8 cellular contexts compared by ENCODE assay signal in the genomic region with DNA sequence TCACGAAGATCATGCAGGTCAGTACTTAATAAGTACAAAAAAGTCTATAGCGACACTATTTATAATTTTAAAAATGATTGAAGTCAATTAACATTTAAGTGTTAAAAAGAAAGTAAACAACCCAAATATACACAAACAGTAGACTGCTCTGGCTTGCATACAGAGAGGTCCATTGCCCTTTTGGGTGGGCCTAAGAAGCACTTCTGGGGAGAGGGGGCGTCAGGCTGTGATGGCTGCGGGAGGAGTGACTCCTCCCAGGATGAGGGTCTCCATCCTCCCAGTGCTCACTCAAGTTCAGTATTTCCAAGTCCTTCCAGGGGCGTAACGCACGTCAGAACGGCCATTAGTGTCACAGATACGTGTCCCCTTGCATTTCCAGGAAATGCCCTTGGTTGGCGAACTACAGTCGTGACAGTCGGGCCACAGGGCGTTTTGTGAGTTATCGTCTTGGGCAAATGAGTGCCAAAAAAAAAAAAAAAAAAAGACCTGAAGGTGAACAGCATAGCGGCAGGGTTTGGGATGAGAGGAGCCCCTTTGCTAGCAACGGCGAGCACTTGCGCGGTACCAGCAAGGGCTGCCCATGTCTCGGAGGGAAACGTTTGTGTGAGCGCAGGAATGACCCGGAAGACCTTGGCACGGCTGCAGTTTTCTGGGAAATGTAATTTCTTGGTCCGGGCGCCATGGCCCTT. TPM values are rescaled to one million over a fixed set of nuclear protein-coding genes. Genes with fewer than 3 reads are reported as not detected.
DNase-seq lines count a peak whose midpoint lies in the region; ATAC-seq and FAIRE-seq lines count a peak whose summit lies in the region.

A gene with protein sequence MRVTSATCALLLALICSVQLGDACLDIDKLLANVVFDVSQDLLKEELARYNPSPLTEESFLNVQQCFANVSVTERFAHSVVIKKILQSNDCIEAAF (minus strand): TSS at position 463 of the 689 bp plus-strand sequence. CDS start 82,596 bp downstream, outside the sequence.

- intact Hi-C loops in naive thymus-derived CD4-positive, alpha-beta T cell (cut with micrococcal nuclease) = loop anchor here (1.0 to 5.0 kb wide), 12 partner anchors 10 to 1500 kb away; partner anchors contain the start of genes ZNF599 (in 2 of the 2), CEBPG (in 1 of the 2), FXYD7 (in 1 of the 2) and LIN37 (in 1 of the 2)

- peak in 2 of 3 donors; percentile 68 to 94 for DNase-seq in CD4-positive, CD25-positive, alpha-beta regulatory T cell
- peak; percentile 41 for DNase-seq in GM19239 (ENCODE audit: insufficient read length, low spot score)
- DNase-seq in NCI-H446 (lab: John Stamatoyannopoulos, UW) = peak; percentile 89 to 93
- DNase-seq in activated CD4-positive, alpha-beta T cell treated with anti-CD3 and anti-CD28 coated beads, Interleukin-2, amount 50 U/mL, for 4 hours = peak; percentile 69 to 73
- DNase-seq in naive thymus-derived CD4-positive, alpha-beta T cell = peak in 1 of 9 donors; percentile 79
- DNase-seq in ureter (ENCODE audit: low spot score) = peak; percentile 85

- FAIRE-seq in GM19239 (lab: Jason Lieb, UNC) = no peak

- peaks cover 23% of the 10 kb centered on the region for H3K27me3 Mint-ChIP-seq in CD4-positive, CD25-positive, alpha-beta regulatory T cell
- peaks cover 9 to 19% (median 13%) of the 10 kb centered on the region in 5 donors for H3K27me3 Mint-ChIP-seq in naive thymus-derived CD4-positive, alpha-beta T cell

- H3K36me3 Mint-ChIP-seq in CD4-positive, CD25-positive, alpha-beta regulatory T cell = peaks cover 26% of the 10 kb centered on the region
- peaks cover 20 to 56% (median 47%) of the 10 kb centered on the region in 5 donors for H3K36me3 Mint-ChIP-seq in naive thymus-derived CD4-positive, alpha-beta T cell

- H3K27me3 ChIP-seq in CD4-positive, CD25-positive, alpha-beta regulatory T cell (ENCODE audit: control insufficient read depth, insufficient read depth, low read length) = peaks cover 6% of the 10 kb centered on the region
- H3K27me3 ChIP-seq in naive thymus-derived CD4-positive, alpha-beta T cell (ENCODE audit: control insufficient read depth in 2 of 2, insufficient read depth in 2 of 2, low read length in 2 of 2) = no peaks in the 10 kb centered on the region

- peaks cover 15 to 18% of the 10 kb centered on the region in 2 experiments for H3K9me3 ChIP-seq in CD4-positive, CD25-positive, alpha-beta regulatory T cell (ENCODE audit: control insufficient read depth in 2 of 2, low read length in 2 of 2)
- H3K9me3 ChIP-seq in naive thymus-derived CD4-positive, alpha-beta T cell (ENCODE audit: control insufficient read depth in 2 of 3, low read length in 3 of 3) = peaks cover 0 to 6% (median 3%) of the 10 kb centered on the region in 3 experiments

- H3K4me3 ChIP-seq in CD4-positive, CD25-positive, alpha-beta regulatory T cell (ENCODE audit: low read depth, low read length) = peak within 1 kb of the TSS; percentile 89
- H3K4me3 ChIP-seq in naive thymus-derived CD4-positive, alpha-beta T cell (ENCODE audit: low read length) = peak within 1 kb of the TSS; percentile 93

- peaks cover 25% of the 10 kb centered on the region for H3K36me3 ChIP-seq in CD4-positive, CD25-positive, alpha-beta regulatory T cell (ENCODE audit: control insufficient read depth, insufficient read depth, low read length)
- peaks cover 6 to 29% (median 7%) of the 10 kb centered on the region in 3 experiments for H3K36me3 ChIP-seq in naive thymus-derived CD4-positive, alpha-beta T cell (ENCODE audit: control insufficient read depth in 2 of 3, insufficient read depth in 3 of 3, low read length in 3 of 3)

- peak within 1 kb of the TSS; percentile 96 to 100 (median 97) for H3K27ac Mint-ChIP-seq in CD4-positive, CD25-positive, alpha-beta regulatory T cell
- H3K27ac Mint-ChIP-seq in naive thymus-derived CD4-positive, alpha-beta T cell = peak within 1 kb of the TSS; percentile 94 to 100 (median 99)

- peak; percentile 71 to 73 for ATAC-seq in CD4-positive, CD25-positive, alpha-beta regulatory T cell (ENCODE audit: low read depth in 2 of 2)
- peak; percentile 37 for ATAC-seq in HG03342 (IDR thresholded peaks at IDR 0.05; ENCODE audit: unreplicated experiment)
- peak; percentile 68 for ATAC-seq in esophagus mucosa
- peak; percentile 81 for ATAC-seq in naive thymus-derived CD4-positive, alpha-beta T cell

- peaks cover 8 to 44% (median 23%) of the 10 kb centered on the region in 4 donors for H3K4me1 Mint-ChIP-seq in CD4-positive, CD25-positive, alpha-beta regulatory T cell
- H3K4me1 Mint-ChIP-seq in naive thymus-derived CD4-positive, alpha-beta T cell = peaks cover 20 to 56% (median 35%) of the 10 kb centered on the region in 7 donors

- H3K9me3 Mint-ChIP-seq in CD4-positive, CD25-positive, alpha-beta regulatory T cell = peaks cover 4 to 28% (median 14%) of the 10 kb centered on the region in 7 donors
- H3K9me3 Mint-ChIP-seq in naive thymus-derived CD4-positive, alpha-beta T cell = peaks cover 6 to 44% (median 25%) of the 10 kb centered on the region in 11 donors

- POLR2A ChIA-PET in naive thymus-derived CD4-positive, alpha-beta T cell (lab: Charles Lee) = interaction anchor here (0.6 to 2.5 kb wide), 7 partner anchors 15 to 1538 kb away, joined by 3 to 17 read pairs (median 3); partner anchors contain the start of genes ZNF146, ZNF181, ZNF565 and ZNF792

- H3K27ac ChIP-seq in CD4-positive, CD25-positive, alpha-beta regulatory T cell (ENCODE audit: insufficient read depth, low read length, poor library complexity, severe bottlenecking) = peak within 1 kb of the TSS; percentile 83
- peak within 1 kb of the TSS; percentile 80 for H3K27ac ChIP-seq in naive thymus-derived CD4-positive, alpha-beta T cell (ENCODE audit: low read depth, low read length)

- H3K4me3 Mint-ChIP-seq in CD4-positive, CD25-positive, alpha-beta regulatory T cell = peak within 1 kb of the TSS; percentile 93 to 99 (median 97)
- peak within 1 kb of the TSS; percentile 92 to 99 (median 96) for H3K4me3 Mint-ChIP-seq in naive thymus-derived CD4-positive, alpha-beta T cell

- CTCF ChIA-PET in naive thymus-derived CD4-positive, alpha-beta T cell (lab: Charles Lee) = no interaction called here

- H3K4me1 ChIP-seq in CD4-positive, CD25-positive, alpha-beta regulatory T cell (ENCODE audit: control insufficient read depth, insufficient read depth, low read length, poor library complexity, severe bottlenecking) = peaks cover 17% of the 10 kb centered on the region
- H3K4me1 ChIP-seq in naive thymus-derived CD4-positive, alpha-beta T cell (ENCODE audit: control insufficient read depth in 2 of 2, insufficient read depth in 2 of 2, low read length in 2 of 2) = peaks cover 14 to 15% of the 10 kb centered on the region in 2 donors

RNA-seq across cellular contexts. Expression of the gene that starts here (rescaled TPM):
- total RNA-seq in CD4-positive, CD25-positive, alpha-beta regulatory T cell = 0.74 TPM
- polyA plus RNA-seq in CD4-positive, CD25-positive, alpha-beta regulatory T cell = under 1 TPM in 1 of 4 donors, not detected in 3; 0.07 TPM
- total RNA-seq in esophagus mucosa (0.32 TPM), ureter (3.4 TPM)
- total RNA-seq in naive thymus-derived CD4-positive, alpha-beta T cell = under 1 TPM; 0.56 to 0.95 (median 0.85) TPM
- under 1 TPM in 1 of 2 donors, not detected in 1; 0.15 TPM for polyA plus RNA-seq in naive thymus-derived CD4-positive, alpha-beta T cell

Comparison
In these comparisons a context has a peak if more than half of its experiments do, and no peak if none do; other contexts are left out.
1. Peak in DNase-seq, ATAC-seq, H3K4me3 ChIP-seq and H3K27ac ChIP-seq in CD4-positive, CD25-positive, alpha-beta regulatory T cell; RNA of the gene not detected or under 1 TPM.
2. Peak in ATAC-seq in esophagus mucosa; RNA of the gene not detected or under 1 TPM.
3. Peak in ATAC-seq, H3K4me3 ChIP-seq and H3K27ac ChIP-seq in naive thymus-derived CD4-positive, alpha-beta T cell; RNA of the gene not detected or under 1 TPM.